ENCODE assay signal across 19 cellular contexts in genomic region chr7:50145801-50146338, GRCh38. TPM values are rescaled to one million over a fixed set of nuclear protein-coding genes. Genes with fewer than 3 reads are reported as not detected.
DNase-seq lines count a peak whose midpoint lies in the region; ATAC-seq lines count a peak whose summit lies in the region.
"Had no signal": no experiment of that assay in that cellular context is flagged by ENCODE, and none has a peak within 500 bp of the region (broad histone marks: within the 10 kb centered on the region; RNA-seq: fewer than 3 reads in every experiment).

No MANE protein-coding gene starts in this region.

- no peaks in the 10 kb centered on the region for H3K9me3 ChIP-seq in thymus (ENCODE audit: control insufficient read depth)

- peaks cover 76% of the 10 kb centered on the region for H3K4me1 Mint-ChIP-seq in activated naive CD4-positive, alpha-beta T cell treated with anti-CD3 and anti-CD28 coated beads for 36 hours (ENCODE audit: low read depth)

- H3K27ac Mint-ChIP-seq in activated naive CD4-positive, alpha-beta T cell treated with anti-CD3 and anti-CD28 coated beads for 36 hours, result peak overlapping the region; percentile 48
- H3K27ac Mint-ChIP-seq: type B pancreatic cell had no signal

- peaks cover 42% of the 10 kb centered on the region for H3K4me1 ChIP-seq in thymus (ENCODE audit: control insufficient read depth, insufficient read depth, low read length)

- no peak overlapping the region for H3K4me3 ChIP-seq in thymus (ENCODE audit: low read length)
- H3K4me3 ChIP-seq: cardiac muscle cell had no signal

- peak; percentile 31 for ATAC-seq in HG02610 (IDR thresholded peaks at IDR 0.05; ENCODE audit: unreplicated experiment)
- peak; percentile 35 for ATAC-seq in HG03565 (IDR thresholded peaks at IDR 0.05; ENCODE audit: unreplicated experiment)
- ATAC-seq: SK-N-SH treated with all-trans-retinoic acid at 6 μM for 48 hours had no signal

- H3K4me3 Mint-ChIP-seq in activated naive CD4-positive, alpha-beta T cell treated with anti-CD3 and anti-CD28 coated beads for 36 hours, result no peak overlapping the region
- H3K4me3 Mint-ChIP-seq: type B pancreatic cell had no signal

- no peaks in the 10 kb centered on the region for H3K27me3 ChIP-seq in thymus (ENCODE audit: control insufficient read depth, insufficient read depth)
- H3K27me3 ChIP-seq: cardiac muscle cell had no signal

- H3K27me3 Mint-ChIP-seq in activated naive CD4-positive, alpha-beta T cell treated with anti-CD3 and anti-CD28 coated beads for 36 hours (ENCODE audit: low read depth), result no peaks in the 10 kb centered on the region
- H3K27me3 Mint-ChIP-seq: type B pancreatic cell had no signal

- H3K27ac ChIP-seq in thymus (ENCODE audit: low read depth), result peak overlapping the region; percentile 69
- H3K27ac ChIP-seq: cardiac muscle cell had no signal

- H3K36me3 Mint-ChIP-seq in activated naive CD4-positive, alpha-beta T cell treated with anti-CD3 and anti-CD28 coated beads for 36 hours (ENCODE audit: low read depth), result no peaks in the 10 kb centered on the region
- H3K36me3 Mint-ChIP-seq: type B pancreatic cell had no signal

- H3K36me3 ChIP-seq in thymus (ENCODE audit: control insufficient read depth, insufficient read depth), result no peaks in the 10 kb centered on the region
- H3K36me3 ChIP-seq: cardiac muscle cell had no signal

- WGBS in thymus, result 36% methylated on average over 2 of the region's 2 CpGs

- DNase-seq in activated naive CD4-positive, alpha-beta T cell treated with anti-CD3 and anti-CD28 coated beads for 36 hours, result no peak
- DNase-seq in activated naive CD4-positive, alpha-beta T cell treated with Interleukin-2 at 50 U/mL for 16 hours, result no peak
- DNase-seq in NK-92 (lab: John Stamatoyannopoulos, UW; ENCODE audit: unreplicated experiment), result no peak
- no peak for DNase-seq in NCI-H2196 treated with DMSO at 0.1 percent for 48 hours (lab: John Stamatoyannopoulos, UW; ENCODE audit: unreplicated experiment)
- no peak for DNase-seq in mesenteric fat pad (ENCODE audit: low spot score)
- DNase-seq: ACHN; activated CD8-positive, alpha-beta memory T cell treated with anti-CD3 and anti-CD28 coated beads, Interleukin-2, amount 50 U/mL, for 4 hours; IMR-90; kidney glomerular epithelial cell; NCI-H2227 treated with DMSO at 0.1 percent for 48 hours; nucleus accumbens; stimulated activated CD4-positive, alpha-beta T cell treated with anti-CD3 and anti-CD28 coated beads, Interleukin-2, amount 100 ng/mL, for 48 hours had no signal

- H3K9me3 Mint-ChIP-seq in activated naive CD4-positive, alpha-beta T cell treated with anti-CD3 and anti-CD28 coated beads for 36 hours, result no peaks in the 10 kb centered on the region
- H3K9me3 Mint-ChIP-seq: type B pancreatic cell had no signal

- CTCF ChIA-PET in activated naive CD4-positive, alpha-beta T cell treated with anti-CD3 and anti-CD28 coated beads for 36 hours (lab: Charles Lee), result interaction anchor here (0.6 to 7.7 kb wide), 11 partner anchors 10 to 282 kb away, joined by 3 to 77 read pairs (median 4); partner anchors contain the start of gene IKZF1

- intact Hi-C loops in activated naive CD4-positive, alpha-beta T cell treated with anti-CD3 and anti-CD28 coated beads for 36 hours (cut with micrococcal nuclease), result loop anchor here (1.0 to 5.0 kb wide), 2 partner anchors 516 to 533 kb away; no protein-coding TSS in a partner anchor

RNA-seq across cellular contexts. Expression of gene ZPBP, which starts 52.8 kb away (rescaled TPM):
- not detected for total RNA-seq in activated naive CD4-positive, alpha-beta T cell treated with anti-CD3 and anti-CD28 coated beads for 36 hours
- 0.05 TPM for polyA plus RNA-seq in thymus
- total RNA-seq in mesenteric fat pad, result not detected
- total RNA-seq: cardiac muscle cell, Daoy, IMR-90 had no signal
- polyA plus RNA-seq: cardiac muscle cell, IMR-90 had no signal
